9 cellular contexts compared by ENCODE assay signal in the genomic region with DNA sequence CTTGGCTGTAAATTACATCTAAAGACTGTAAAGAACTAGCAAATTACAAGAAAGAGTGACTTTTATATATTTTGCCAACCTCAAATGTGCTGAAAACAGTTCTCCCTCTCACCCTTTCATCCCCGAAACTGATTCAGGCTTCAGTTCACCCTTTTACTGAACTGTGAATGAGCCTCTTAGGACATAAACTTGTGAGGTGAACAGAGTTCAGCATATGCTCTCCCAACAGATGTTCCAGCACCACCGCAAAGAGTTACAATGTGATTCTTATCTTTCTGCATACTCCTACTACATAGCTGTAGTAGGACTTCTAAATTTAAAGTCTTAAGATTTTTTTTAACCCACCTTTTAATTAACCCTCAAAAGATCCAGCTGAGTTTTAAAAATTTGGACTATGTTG. TPM values are rescaled to one million over a fixed set of nuclear protein-coding genes. Genes with fewer than 3 reads are reported as not detected.
DNase-seq lines count a peak whose midpoint lies in the region; ATAC-seq and TF ChIP-seq lines count a peak whose summit lies in the region.
"Had no signal": no experiment of that assay in that cellular context is flagged by ENCODE, and none has a peak within 500 bp of the region (broad histone marks: within the 10 kb centered on the region; RNA-seq: fewer than 3 reads in every experiment).

No MANE protein-coding gene starts in this region.

- no peak for DNase-seq in CD8-positive, alpha-beta T cell
- DNase-seq in KG1 (lab: John Stamatoyannopoulos, UW), result peak; percentile 56
- DNase-seq in central memory CD8-positive, alpha-beta T cell (ENCODE audit: low spot score in 2 of 2), result no peak
- DNase-seq in naive thymus-derived CD4-positive, alpha-beta T cell, result peak in 2 of 9 donors; percentile 5 to 22
- no peak for DNase-seq in CD1c-positive myeloid dendritic cell (ENCODE audit: extremely low spot score)
- no peak for DNase-seq in COLO829 (ENCODE audit: low spot score)
- DNase-seq in hippocampal formation (lab: John Stamatoyannopoulos, UW), result no peak

- H3K9me3 ChIP-seq in CD8-positive, alpha-beta T cell (ENCODE audit: low read length), result no peaks in the 10 kb centered on the region
- no peaks in the 10 kb centered on the region for H3K9me3 ChIP-seq in naive thymus-derived CD4-positive, alpha-beta T cell (ENCODE audit: control insufficient read depth in 2 of 3, low read length in 3 of 3)
- H3K9me3 ChIP-seq: SJCRH30 had no signal

- no peak overlapping the region for H3K27ac ChIP-seq in CD8-positive, alpha-beta T cell (ENCODE audit: low read depth, low read length)
- no peak overlapping the region for H3K27ac ChIP-seq in naive thymus-derived CD4-positive, alpha-beta T cell (ENCODE audit: low read depth, low read length)
- H3K27ac ChIP-seq: SJCRH30 had no signal

- H3K4me1 Mint-ChIP-seq in CD8-positive, alpha-beta T cell (ENCODE audit: low read depth), result peaks cover 30% of the 10 kb centered on the region
- H3K4me1 Mint-ChIP-seq in central memory CD8-positive, alpha-beta T cell, result peaks cover 29% of the 10 kb centered on the region
- H3K4me1 Mint-ChIP-seq in naive thymus-derived CD4-positive, alpha-beta T cell, result peaks cover 21 to 38% (median 32%) of the 10 kb centered on the region in 7 donors

- peak overlapping the region; percentile 90 for H3K4me3 Mint-ChIP-seq in CD8-positive, alpha-beta T cell
- H3K4me3 Mint-ChIP-seq in central memory CD8-positive, alpha-beta T cell, result peak overlapping the region; percentile 86
- peak overlapping the region; percentile 89 to 98 (median 92) for H3K4me3 Mint-ChIP-seq in naive thymus-derived CD4-positive, alpha-beta T cell

- no peaks in the 10 kb centered on the region for H3K27me3 Mint-ChIP-seq in CD8-positive, alpha-beta T cell (ENCODE audit: low read depth)
- no peaks in the 10 kb centered on the region for H3K27me3 Mint-ChIP-seq in central memory CD8-positive, alpha-beta T cell
- no peaks in the 10 kb centered on the region for H3K27me3 Mint-ChIP-seq in naive thymus-derived CD4-positive, alpha-beta T cell

- POLR2A ChIA-PET in CD8-positive, alpha-beta T cell (lab: Charles Lee), result interaction anchor here (1.0 to 7.0 kb wide), 7 partner anchors 9 to 334 kb away, joined by 3 to 51 read pairs (median 7); a partner anchor contains a TSS
- POLR2A ChIA-PET in naive thymus-derived CD4-positive, alpha-beta T cell (lab: Charles Lee), result interaction anchor here (0.7 to 3.2 kb wide), 8 partner anchors 9 to 797 kb away, joined by 3 to 31 read pairs (median 4); no protein-coding TSS in a partner anchor

- peaks cover 7% of the 10 kb centered on the region for H3K36me3 Mint-ChIP-seq in CD8-positive, alpha-beta T cell
- H3K36me3 Mint-ChIP-seq in central memory CD8-positive, alpha-beta T cell (ENCODE audit: insufficient read depth), result peaks cover 16% of the 10 kb centered on the region
- peaks cover 0 to 33% (median 0%) of the 10 kb centered on the region in 5 donors for H3K36me3 Mint-ChIP-seq in naive thymus-derived CD4-positive, alpha-beta T cell

- no peaks in the 10 kb centered on the region for H3K36me3 ChIP-seq in CD8-positive, alpha-beta T cell (ENCODE audit: insufficient read depth, low read length)
- peaks cover 0 to 4% (median 0%) of the 10 kb centered on the region in 3 experiments for H3K36me3 ChIP-seq in naive thymus-derived CD4-positive, alpha-beta T cell (ENCODE audit: control insufficient read depth in 2 of 3, insufficient read depth in 3 of 3, low read length in 3 of 3)
- H3K36me3 ChIP-seq: SJCRH30 had no signal

- no peaks in the 10 kb centered on the region for H3K9me3 Mint-ChIP-seq in CD8-positive, alpha-beta T cell
- H3K9me3 Mint-ChIP-seq in central memory CD8-positive, alpha-beta T cell, result no peaks in the 10 kb centered on the region
- peaks cover 0 to 3% (median 0%) of the 10 kb centered on the region in 11 donors for H3K9me3 Mint-ChIP-seq in naive thymus-derived CD4-positive, alpha-beta T cell

- H3K27me3 ChIP-seq in CD8-positive, alpha-beta T cell (ENCODE audit: insufficient read depth, low read length), result no peaks in the 10 kb centered on the region
- H3K27me3 ChIP-seq in naive thymus-derived CD4-positive, alpha-beta T cell (ENCODE audit: control insufficient read depth in 2 of 2, insufficient read depth in 2 of 2, low read length in 2 of 2), result no peaks in the 10 kb centered on the region
- H3K27me3 ChIP-seq: SJCRH30 had no signal

- TF ChIP-seq CTCF in CD8-positive, alpha-beta T cell (IDR thresholded peaks at IDR 0.05), result no peak

- H3K4me1 ChIP-seq in CD8-positive, alpha-beta T cell (ENCODE audit: insufficient read depth, low read length), result peaks cover 23% of the 10 kb centered on the region
- peaks cover 16 to 18% of the 10 kb centered on the region in 2 donors for H3K4me1 ChIP-seq in naive thymus-derived CD4-positive, alpha-beta T cell (ENCODE audit: control insufficient read depth in 2 of 2, insufficient read depth in 2 of 2, low read length in 2 of 2)

- no peak overlapping the region for H3K4me3 ChIP-seq in CD8-positive, alpha-beta T cell (ENCODE audit: low read depth, low read length)
- no peak overlapping the region for H3K4me3 ChIP-seq in naive thymus-derived CD4-positive, alpha-beta T cell (ENCODE audit: low read length)

- peak overlapping the region; percentile 13 for H3K27ac Mint-ChIP-seq in CD8-positive, alpha-beta T cell
- H3K27ac Mint-ChIP-seq in central memory CD8-positive, alpha-beta T cell (ENCODE audit: low read depth), result peak overlapping the region; percentile 68
- H3K27ac Mint-ChIP-seq in naive thymus-derived CD4-positive, alpha-beta T cell, result peak overlapping the region; percentile 62 to 93 (median 89)

- ATAC-seq in CD8-positive, alpha-beta T cell, result no peak
- ATAC-seq in central memory CD8-positive, alpha-beta T cell (replicated peaks; ENCODE audit: extremely low read depth, poor library complexity, severe bottlenecking), result no peak
- no peak for ATAC-seq in naive thymus-derived CD4-positive, alpha-beta T cell
- ATAC-seq in GM19324 (IDR thresholded peaks at IDR 0.05; ENCODE audit: low FRiP score, unreplicated experiment), result no peak

- CTCF ChIA-PET in CD8-positive, alpha-beta T cell (lab: Charles Lee), result interaction anchor here (0.7 to 1.9 kb wide), 7 partner anchors 12 to 193 kb away, joined by 3 to 9 read pairs (median 4); no protein-coding TSS in a partner anchor
- CTCF ChIA-PET in naive thymus-derived CD4-positive, alpha-beta T cell (lab: Charles Lee), result interaction anchor here (0.5 to 2.0 kb wide), 4 partner anchors 17 to 839 kb away, joined by 3 to 13 read pairs (median 4); no protein-coding TSS in a partner anchor

- intact Hi-C loops in CD8-positive, alpha-beta T cell (cut with DNase I, micrococcal nuclease), result loop anchor here (2.0 to 10.0 kb wide), 7 partner anchors 17 to 1451 kb away; a partner anchor contains a TSS
- intact Hi-C loops in naive thymus-derived CD4-positive, alpha-beta T cell (cut with micrococcal nuclease), result loop anchor here (5.0 to 10.0 kb wide), 3 partner anchors 194 to 643 kb away; a partner anchor contains a TSS

RNA-seq across cellular contexts. Expression of a gene that starts 1.2 kb away (rescaled TPM):
- 10 to 100 TPM; 88.7 to 90.9 TPM for total RNA-seq in CD8-positive, alpha-beta T cell
- total RNA-seq in naive thymus-derived CD4-positive, alpha-beta T cell, result 10 to 100 TPM; 51.1 to 68.5 (median 63.1) TPM
- 1 to 10 TPM; 1.8 to 2.6 TPM for polyA plus RNA-seq in naive thymus-derived CD4-positive, alpha-beta T cell

Comparison
In these comparisons a context has a peak if more than half of its experiments do, and no peak if none do; other contexts are left out.
1. H3K27ac Mint-ChIP-seq: peak in every context shown above with its lines; median percentile 89 in naive thymus-derived CD4-positive, alpha-beta T cell; 68 in central memory CD8-positive, alpha-beta T cell; 13 in CD8-positive, alpha-beta T cell.